In genomic region chr11:70364745-70365535, GRCh38 we compare ENCODE assay signal across 10 cellular contexts. TPM values are rescaled to one million over a fixed set of nuclear protein-coding genes. Genes with fewer than 3 reads are reported as not detected.
DNase-seq lines count a peak whose midpoint lies in the region; ATAC-seq and TF ChIP-seq lines count a peak whose summit lies in the region.
"Had no signal": no experiment of that assay in that cellular context is flagged by ENCODE, and none has a peak within 500 bp of the region (broad histone marks: within the 10 kb centered on the region; RNA-seq: fewer than 3 reads in every experiment).

No MANE protein-coding gene starts in this region.

- H3K4me1 Mint-ChIP-seq in activated CD4-positive, alpha-beta memory T cell treated with anti-CD3 and anti-CD28 coated beads for 36 hours (ENCODE audit: low read depth), result peaks cover 24% of the 10 kb centered on the region

- H3K36me3 Mint-ChIP-seq in activated CD4-positive, alpha-beta memory T cell treated with anti-CD3 and anti-CD28 coated beads for 36 hours, result peaks cover 41% of the 10 kb centered on the region

- no peak for TF ChIP-seq POLR2A in body of pancreas (IDR thresholded peaks at IDR 0.05)

- no peaks in the 10 kb centered on the region for H3K9me3 ChIP-seq in body of pancreas

- H3K27ac Mint-ChIP-seq in activated CD4-positive, alpha-beta memory T cell treated with anti-CD3 and anti-CD28 coated beads for 36 hours, result peak overlapping the region; percentile 86

- WGBS in body of pancreas, 2 donors, result 81 to 92% methylated on average over 24 of the region's 24 CpGs

- no peaks in the 10 kb centered on the region for H3K27me3 Mint-ChIP-seq in activated CD4-positive, alpha-beta memory T cell treated with anti-CD3 and anti-CD28 coated beads for 36 hours

- peak; percentile 89 for DNase-seq in KG1 (lab: John Stamatoyannopoulos, UW)
- peak; percentile 88 for DNase-seq in activated CD4-positive, alpha-beta memory T cell treated with anti-CD3 and anti-CD28 coated beads for 36 hours
- peak; percentile 20 for DNase-seq in choroid plexus epithelial cell (ENCODE audit: low read depth)
- peak; percentile 29 for DNase-seq in stimulated activated CD8-positive, alpha-beta memory T cell treated with anti-CD3 and anti-CD28 coated beads, Interleukin-15, amount 100 ng/mL, for 24 hours (ENCODE audit: low read depth)
- no peak for DNase-seq in NCI-H774 (lab: John Stamatoyannopoulos, UW)
- DNase-seq in body of pancreas, result no peak
- DNase-seq in ecto neural progenitor cell (ENCODE audit: low spot score), result no peak
- DNase-seq: caudate nucleus, DMS79 had no signal

- H3K36me3 ChIP-seq in body of pancreas (replicated peaks in 1 of 2; ENCODE audit: insufficient read depth in 1 of 2, low read depth in 2 of 2), result peaks cover 6 to 15% of the 10 kb centered on the region in 2 donors

- intact Hi-C loops in activated CD4-positive, alpha-beta memory T cell treated with anti-CD3 and anti-CD28 coated beads for 36 hours (cut with micrococcal nuclease), result loop anchor here (1.0 kb wide), 1 partner anchor 33 kb away; the partner anchor contains the start of gene CTTN
- intact Hi-C loops in body of pancreas (cut with DNase I), result no loop called here

- H3K4me3 ChIP-seq in choroid plexus epithelial cell (ENCODE audit: low read depth, low read length) (no peak overlapping the region), body of pancreas (no peak overlapping the region)

- no peaks in the 10 kb centered on the region for H3K27me3 ChIP-seq in body of pancreas

- ATAC-seq in HG03108 (IDR thresholded peaks at IDR 0.05; ENCODE audit: unreplicated experiment) (no peak), body of pancreas (no peak)

- peak overlapping the region; percentile 65 for H3K4me3 Mint-ChIP-seq in activated CD4-positive, alpha-beta memory T cell treated with anti-CD3 and anti-CD28 coated beads for 36 hours

- H3K4me1 ChIP-seq in body of pancreas, result no peaks in the 10 kb centered on the region

- no peaks in the 10 kb centered on the region for H3K9me3 Mint-ChIP-seq in activated CD4-positive, alpha-beta memory T cell treated with anti-CD3 and anti-CD28 coated beads for 36 hours

- TF ChIP-seq CTCF in choroid plexus epithelial cell (conservative IDR thresholded peaks at IDR 0.05; ENCODE audit: low read depth, low read length) (no peak), body of pancreas (IDR thresholded peaks at IDR 0.05) (no peak)

- POLR2A ChIA-PET in activated CD4-positive, alpha-beta memory T cell treated with anti-CD3 and anti-CD28 coated beads for 36 hours (lab: Charles Lee), result no interaction called here

- no peak overlapping the region for H3K27ac ChIP-seq in body of pancreas

- CTCF ChIA-PET in activated CD4-positive, alpha-beta memory T cell treated with anti-CD3 and anti-CD28 coated beads for 36 hours (lab: Charles Lee), result no interaction called here

RNA-seq across cellular contexts. Expression of gene CTTN, which starts 33.4 kb away (rescaled TPM):
- 10 to 100 TPM; 49.6 to 52.6 TPM for total RNA-seq in activated CD4-positive, alpha-beta memory T cell treated with anti-CD3 and anti-CD28 coated beads for 36 hours
- 100 to 1,000 TPM; 126 to 197 TPM for total RNA-seq in body of pancreas

Comparison
In these comparisons a context has a peak if more than half of its experiments do, and no peak if none do; other contexts are left out.
1. DNase-seq: peak in KG1 (single experiment), activated CD4-positive, alpha-beta memory T cell treated with anti-CD3 and anti-CD28 coated beads for 36 hours (single experiment), choroid plexus epithelial cell (single experiment) and stimulated activated CD8-positive, alpha-beta memory T cell treated with anti-CD3 and anti-CD28 coated beads, Interleukin-15, amount 100 ng/mL, for 24 hours (single experiment); none in NCI-H774 (single experiment), body of pancreas (0 of 4) and ecto neural progenitor cell (single experiment).